In genomic region chr1:178541829-178542553, GRCh38 we compare ENCODE assay signal across 9 cellular contexts. TPM values are rescaled to one million over a fixed set of nuclear protein-coding genes. Genes with fewer than 3 reads are reported as not detected.
DNase-seq lines count a peak whose midpoint lies in the region; ATAC-seq, FAIRE-seq and TF ChIP-seq lines count a peak whose summit lies in the region.
"Had no signal": no experiment of that assay in that cellular context is flagged by ENCODE, and none has a peak within 500 bp of the region (broad histone marks: within the 10 kb centered on the region; RNA-seq: fewer than 3 reads in every experiment).

No MANE protein-coding gene starts in this region.

- H3K36me3 Mint-ChIP-seq in CD14-positive monocyte = peaks cover 0 to 4% of the 10 kb centered on the region in 2 donors

- H3K9me3 ChIP-seq in ascending aorta = no peaks in the 10 kb centered on the region

- ATAC-seq in GM18909 (IDR thresholded peaks at IDR 0.05; ENCODE audit: poor library complexity, unreplicated experiment) (peak; percentile 60), HG03139 (IDR thresholded peaks at IDR 0.05; ENCODE audit: unreplicated experiment) (peak; percentile 39)

- no peaks in the 10 kb centered on the region for H3K27me3 ChIP-seq in ascending aorta

- H3K4me1 Mint-ChIP-seq in CD14-positive monocyte = peaks cover 15% of the 10 kb centered on the region

- DNase-seq in CD14-positive monocyte (ENCODE audit: low spot score) (no peak), RCC 7860 (ENCODE audit: low spot score) (peak; percentile 66), ascending aorta (ENCODE audit: low spot score in 2 of 2) (peak in 1 of 2 donors; percentile 69), 8988T (no peak)
- DNase-seq in stimulated activated CD4-positive, alpha-beta T cell treated with anti-CD3 and anti-CD28 coated beads, Interleukin-12 subunit alpha, Interleukin-12 subunit beta, amount 100 ng/mL, for 4 hours = peak; percentile 45

- H3K27ac Mint-ChIP-seq in CD14-positive monocyte = peak overlapping the region in 6 of 7 donors; percentile 45 to 87 (median 80)

- H3K27ac ChIP-seq in ascending aorta = peak overlapping the region; percentile 69 to 72

- H3K27me3 Mint-ChIP-seq in CD14-positive monocyte (ENCODE audit: low read depth in 3 of 3) = peaks cover 3 to 8% (median 5%) of the 10 kb centered on the region in 3 donors

- H3K4me3 Mint-ChIP-seq in CD14-positive monocyte = peak overlapping the region; percentile 94 to 96

- no peak for FAIRE-seq in RCC 7860 (lab: Jason Lieb, UNC)

- TF ChIP-seq CTCF in CD14-positive monocyte (IDR thresholded peaks at IDR 0.05) = no peak
- no peak for TF ChIP-seq CTCF in ascending aorta (IDR thresholded peaks at IDR 0.05)

- peaks cover 0 to 4% of the 10 kb centered on the region in 2 donors for H3K36me3 ChIP-seq in ascending aorta

- peaks cover 0 to 6% of the 10 kb centered on the region in 2 donors for H3K4me1 ChIP-seq in ascending aorta

- H3K4me3 ChIP-seq in ascending aorta (peak overlapping the region; percentile 92 to 96), iPS-11a (ENCODE audit: low read depth, low read length) (peak overlapping the region; percentile 84)

- intact Hi-C loops in CD14-positive monocyte (cut with micrococcal nuclease) = loop anchor here in 1 of 2 donors (5.0 kb wide), 1 partner anchor 210 kb away; no protein-coding TSS in a partner anchor
- intact Hi-C loops in ascending aorta (cut with DNase I) = loop anchor here (1.0 to 5.0 kb wide), 2 partner anchors 211 to 460 kb away; no protein-coding TSS in a partner anchor

- no peaks in the 10 kb centered on the region for H3K9me3 Mint-ChIP-seq in CD14-positive monocyte

RNA-seq across cellular contexts. Expression of gene TEX35, which starts 29.1 kb away (rescaled TPM):
- polyA plus RNA-seq in CD14-positive monocyte = not detected
- total RNA-seq in ascending aorta = not detected
- total RNA-seq: T-helper 2 cell treated with Interferon-gamma antibody and Interleukin-4, amounts not matched to agents 100 ng/mL and 5 ng/mL, for 36 hours had no signal

RNA-seq across cellular contexts. Expression of gene CLEC20A, which starts 45.2 kb away (rescaled TPM):
- polyA plus RNA-seq in CD14-positive monocyte = not detected
- total RNA-seq in ascending aorta = not detected
- total RNA-seq: T-helper 2 cell treated with Interferon-gamma antibody and Interleukin-4, amounts not matched to agents 100 ng/mL and 5 ng/mL, for 36 hours had no signal

Comparison
In these comparisons a context has a peak if more than half of its experiments do, and no peak if none do; other contexts are left out.
1. DNase-seq: peak in RCC 7860 (single experiment) and stimulated activated CD4-positive, alpha-beta T cell treated with anti-CD3 and anti-CD28 coated beads, Interleukin-12 subunit alpha, Interleukin-12 subunit beta, amount 100 ng/mL, for 4 hours (single experiment); none in CD14-positive monocyte (single experiment) and 8988T (single experiment).